2 cellular contexts compared by ENCODE assay signal in the genomic region with DNA sequence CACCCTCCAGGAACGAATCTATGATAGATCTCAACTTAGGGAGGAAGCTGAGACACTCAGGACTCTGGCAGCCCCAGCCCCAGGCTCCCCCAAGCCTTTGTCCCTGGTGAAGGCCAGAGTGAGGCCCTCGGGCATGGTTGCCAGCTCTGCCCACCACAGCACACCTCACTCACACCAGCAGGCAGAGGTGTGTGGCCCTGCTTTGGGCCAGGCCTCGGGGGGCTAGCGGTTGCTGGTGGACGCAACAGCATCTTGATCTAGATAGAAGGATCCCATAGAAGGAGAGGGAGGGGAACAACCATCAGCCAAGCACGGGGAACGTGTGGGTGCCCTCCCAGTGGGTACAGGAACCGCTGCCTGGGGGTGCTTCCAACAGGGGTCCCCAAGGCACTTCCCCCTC.
A peak's percentile ranks its signal among the peaks of the same experiment; 100 is the strongest.
TF ChIP-seq lines count a peak whose summit lies in the region.

No MANE protein-coding gene starts in this region.

TF ChIP-seq in HCT116, 20 proteins besides CTCF, POLR2A, EP300 and RAD21:
- TF ChIP-seq TCF7L2 (IDR thresholded peaks at IDR 0.05; ENCODE audit: borderline replicate concordance, extremely low read depth, insufficient read depth, insufficient read length): no peak

TF ChIP-seq in K562, 482 proteins besides CTCF, POLR2A, EP300 and RAD21:
- peak; percentile 61; the same call in 1 of the 2 replicates for TF ChIP-seq POLR2G (IDR thresholded peaks at IDR 0.05; ENCODE audit: low read depth, low read length)
- TF ChIP-seq ZNF79 (CRISPR knock-in tag; IDR thresholded peaks at IDR 0.05; ENCODE audit: low read depth): no peak
- TF ChIP-seq, protein P1, sequence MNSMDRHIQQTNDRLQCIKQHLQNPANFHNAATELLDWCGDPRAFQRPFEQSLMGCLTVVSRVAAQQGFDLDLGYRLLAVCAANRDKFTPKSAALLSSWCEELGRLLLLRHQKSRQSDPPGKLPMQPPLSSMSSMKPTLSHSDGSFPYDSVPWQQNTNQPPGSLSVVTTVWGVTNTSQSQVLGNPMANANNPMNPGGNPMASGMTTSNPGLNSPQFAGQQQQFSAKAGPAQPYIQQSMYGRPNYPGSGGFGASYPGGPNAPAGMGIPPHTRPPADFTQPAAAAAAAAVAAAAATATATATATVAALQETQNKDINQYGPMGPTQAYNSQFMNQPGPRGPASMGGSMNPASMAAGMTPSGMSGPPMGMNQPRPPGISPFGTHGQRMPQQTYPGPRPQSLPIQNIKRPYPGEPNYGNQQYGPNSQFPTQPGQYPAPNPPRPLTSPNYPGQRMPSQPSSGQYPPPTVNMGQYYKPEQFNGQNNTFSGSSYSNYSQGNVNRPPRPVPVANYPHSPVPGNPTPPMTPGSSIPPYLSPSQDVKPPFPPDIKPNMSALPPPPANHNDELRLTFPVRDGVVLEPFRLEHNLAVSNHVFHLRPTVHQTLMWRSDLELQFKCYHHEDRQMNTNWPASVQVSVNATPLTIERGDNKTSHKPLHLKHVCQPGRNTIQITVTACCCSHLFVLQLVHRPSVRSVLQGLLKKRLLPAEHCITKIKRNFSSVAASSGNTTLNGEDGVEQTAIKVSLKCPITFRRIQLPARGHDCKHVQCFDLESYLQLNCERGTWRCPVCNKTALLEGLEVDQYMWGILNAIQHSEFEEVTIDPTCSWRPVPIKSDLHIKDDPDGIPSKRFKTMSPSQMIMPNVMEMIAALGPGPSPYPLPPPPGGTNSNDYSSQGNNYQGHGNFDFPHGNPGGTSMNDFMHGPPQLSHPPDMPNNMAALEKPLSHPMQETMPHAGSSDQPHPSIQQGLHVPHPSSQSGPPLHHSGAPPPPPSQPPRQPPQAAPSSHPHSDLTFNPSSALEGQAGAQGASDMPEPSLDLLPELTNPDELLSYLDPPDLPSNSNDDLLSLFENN (IDR thresholded peaks at IDR 0.05; ENCODE audit: low read depth in 2 of 2, low read length in 2 of 2): no peak
